Comparison of ENCODE assay signal across 22 cellular contexts in genomic region chr10:111249925-111250324, GRCh38.
"Had no signal": no experiment of that assay in that cellular context is flagged by ENCODE, and none has a peak within 500 bp of the region (broad histone marks: within the 10 kb centered on the region; RNA-seq: fewer than 3 reads in every experiment).

No MANE protein-coding gene starts in this region.

- H3K27ac Mint-ChIP-seq: naive thymus-derived CD4-positive, alpha-beta T cell; nephron progenitor cell; stimulated activated memory B cell treated with anti-CD40 and anti-IgM and Interleukin-4, amounts not matched to agents 10 μg/mL and 1 μg/mL and 100 μg/mL, for 72 hours; stimulated activated naive CD8-positive, alpha-beta T cell treated with anti-CD3 and anti-CD28 coated beads, Interleukin-15, Interleukin-2, amounts not matched to agents 100 ng/mL and 50 ng/mL, for 24 hours had no signal

- H3K27ac ChIP-seq: epithelial cell of prostate, esophagus squamous epithelium, gastroesophageal sphincter, neutrophil, psoas muscle, right lobe of liver, spleen, tibial nerve had no signal

- H3K36me3 ChIP-seq: esophagus squamous epithelium, gastroesophageal sphincter, neutrophil, right lobe of liver, spleen, tibial nerve had no signal

- DNase-seq: effector memory CD4-positive, alpha-beta T cell; esophagus squamous epithelium; foreskin fibroblast; glutamatergic neuron; left ventricle myocardium superior; mesendoderm; naive thymus-derived CD4-positive, alpha-beta T cell; nephron progenitor cell; psoas muscle; retina; right lobe of liver; spleen; stimulated activated CD4-positive, alpha-beta T cell treated with anti-CD3 and anti-CD28 coated beads, Interleukin-15, amount 100 ng/mL, for 24 hours; stimulated activated CD4-positive, alpha-beta T cell treated with anti-CD3 and anti-CD28 coated beads, Interleukin-1b, Interleukin-23, amount 100 ng/mL, for 48 hours; stimulated activated CD4-positive, alpha-beta T cell treated with anti-CD3 and anti-CD28 coated beads, Interleukin-4, amount 100 ng/mL, for 24 hours had no signal

- ATAC-seq: gastroesophageal sphincter; left ventricle myocardium superior; naive thymus-derived CD4-positive, alpha-beta T cell; psoas muscle; right lobe of liver; stimulated activated memory B cell treated with anti-CD40 and anti-IgM and Interleukin-4, amounts not matched to agents 10 μg/mL and 1 μg/mL and 100 μg/mL, for 72 hours had no signal

- H3K9me3 Mint-ChIP-seq: naive thymus-derived CD4-positive, alpha-beta T cell; nephron progenitor cell had no signal

- H3K4me1 Mint-ChIP-seq: naive thymus-derived CD4-positive, alpha-beta T cell; nephron progenitor cell; stimulated activated memory B cell treated with anti-CD40 and anti-IgM and Interleukin-4, amounts not matched to agents 10 μg/mL and 1 μg/mL and 100 μg/mL, for 72 hours had no signal

- H3K36me3 Mint-ChIP-seq: naive thymus-derived CD4-positive, alpha-beta T cell; stimulated activated memory B cell treated with anti-CD40 and anti-IgM and Interleukin-4, amounts not matched to agents 10 μg/mL and 1 μg/mL and 100 μg/mL, for 72 hours had no signal

- H3K4me1 ChIP-seq: esophagus squamous epithelium, psoas muscle, right lobe of liver, spleen, tibial nerve had no signal

- H3K4me3 Mint-ChIP-seq: naive thymus-derived CD4-positive, alpha-beta T cell; nephron progenitor cell; stimulated activated memory B cell treated with anti-CD40 and anti-IgM and Interleukin-4, amounts not matched to agents 10 μg/mL and 1 μg/mL and 100 μg/mL, for 72 hours; stimulated activated naive CD8-positive, alpha-beta T cell treated with anti-CD3 and anti-CD28 coated beads, Interleukin-15, Interleukin-2, amounts not matched to agents 100 ng/mL and 50 ng/mL, for 24 hours had no signal

- H3K9me3 ChIP-seq: esophagus squamous epithelium, neutrophil, psoas muscle, right lobe of liver had no signal

- H3K4me3 ChIP-seq: esophagus squamous epithelium, gastroesophageal sphincter, lung, psoas muscle, right lobe of liver, spleen, tibial nerve had no signal

- H3K27me3 ChIP-seq: neutrophil, right lobe of liver, tibial nerve had no signal
